30 cellular contexts compared by ENCODE assay signal in the genomic region with DNA sequence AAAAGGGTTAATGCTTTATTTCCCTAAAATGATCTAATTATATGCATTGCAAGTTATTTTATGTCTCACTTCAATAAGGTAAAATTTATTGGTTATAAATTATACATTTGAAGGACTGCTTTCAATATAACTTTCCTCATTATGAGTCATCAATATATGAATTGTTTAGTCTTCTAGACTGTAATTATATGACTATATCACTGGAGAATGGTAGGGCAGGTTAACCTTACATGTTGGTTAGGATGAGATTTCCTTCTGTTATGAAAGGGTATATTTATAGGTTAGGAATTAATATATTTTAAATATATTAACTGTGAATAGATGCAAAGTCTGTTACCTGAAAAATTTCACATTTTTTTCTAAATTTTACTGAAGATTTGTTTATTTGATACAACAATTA.
"Had no signal": no experiment of that assay in that cellular context is flagged by ENCODE, and none has a peak within 500 bp of the region (broad histone marks: within the 10 kb centered on the region; RNA-seq: fewer than 3 reads in every experiment).

No MANE protein-coding gene starts in this region.

- H3K27me3 Mint-ChIP-seq: naive thymus-derived CD8-positive, alpha-beta T cell; stimulated activated naive B cell treated with anti-CD40 and anti-IgM and Interleukin-4, amounts not matched to agents 10 μg/mL and 1 μg/mL and 100 μg/mL, for 72 hours had no signal

- H3K4me3 Mint-ChIP-seq: naive thymus-derived CD8-positive, alpha-beta T cell; nephron; neural crest cell; stimulated activated naive B cell treated with anti-CD40 and anti-IgM and Interleukin-4, amounts not matched to agents 10 μg/mL and 1 μg/mL and 100 μg/mL, for 72 hours had no signal

- FAIRE-seq: urothelium cell line had no signal

- H3K9me3 ChIP-seq: left lung, lower lobe of right lung, pancreas, prostate gland, stomach, testis, thyroid gland, transverse colon, upper lobe of right lung had no signal

- H3K4me1 Mint-ChIP-seq: naive thymus-derived CD8-positive, alpha-beta T cell; neural crest cell; stimulated activated naive B cell treated with anti-CD40 and anti-IgM and Interleukin-4, amounts not matched to agents 10 μg/mL and 1 μg/mL and 100 μg/mL, for 72 hours had no signal

- DNase-seq: hippocampal formation; kidney; left colon; left lung; lower lobe of right lung; mammary epithelial cell; mesenchymal stem cell; naive thymus-derived CD8-positive, alpha-beta T cell; nucleus accumbens; pancreas; posterior cingulate gyrus; retina; right cardiac atrium; stimulated activated CD4-positive, alpha-beta T cell treated with anti-CD3 and anti-CD28 coated beads, Interleukin-12 subunit alpha, Interleukin-12 subunit beta, amount 100 ng/mL, for 4 hours; stimulated activated CD4-positive, alpha-beta T cell treated with anti-CD3 and anti-CD28 coated beads, Interleukin-15, amount 100 ng/mL, for 24 hours; stimulated activated CD4-positive, alpha-beta T cell treated with anti-CD3 and anti-CD28 coated beads, Interleukin-2, amount 100 ng/mL, for 24 hours; stimulated activated CD4-positive, alpha-beta T cell treated with anti-CD3 and anti-CD28 coated beads, Interleukin-4, amount 100 ng/mL, for 1 hour; stimulated activated naive B cell treated with anti-CD40 and anti-IgM and Interleukin-4, amounts not matched to agents 10 μg/mL and 1 μg/mL and 100 μg/mL, for 72 hours; stimulated activated naive CD8-positive, alpha-beta T cell treated with anti-CD3 and anti-CD28 coated beads, Interleukin-15, Interleukin-2, amounts not matched to agents 100 U/mL and 50 U/mL, for 24 hours; stomach; testis; thyroid gland; transverse colon; upper lobe of right lung had no signal

- H3K4me3 ChIP-seq: left lung, lower lobe of right lung, pancreas, prostate gland, skin epidermis, stomach, testis, thyroid gland, transverse colon, upper lobe of right lung had no signal

- H3K36me3 Mint-ChIP-seq: stimulated activated naive B cell treated with anti-CD40 and anti-IgM and Interleukin-4, amounts not matched to agents 10 μg/mL and 1 μg/mL and 100 μg/mL, for 72 hours had no signal

- H3K27ac Mint-ChIP-seq: naive thymus-derived CD8-positive, alpha-beta T cell; nephron; stimulated activated naive B cell treated with anti-CD40 and anti-IgM and Interleukin-4, amounts not matched to agents 10 μg/mL and 1 μg/mL and 100 μg/mL, for 72 hours had no signal

- H3K27ac ChIP-seq: left lung, lower lobe of right lung, pancreas, prostate gland, skin epidermis, stomach, testis, thyroid gland, transverse colon, upper lobe of right lung had no signal

- ATAC-seq: left colon; left lung; lower lobe of right lung; naive thymus-derived CD8-positive, alpha-beta T cell; pancreas; right cardiac atrium; sciatic nerve; stimulated activated naive B cell treated with anti-CD40 and anti-IgM and Interleukin-4, amounts not matched to agents 10 μg/mL and 1 μg/mL and 100 μg/mL, for 72 hours; stimulated activated naive CD8-positive, alpha-beta T cell treated with anti-CD3 and anti-CD28 coated beads, Interleukin-15, Interleukin-2, amounts not matched to agents 100 U/mL and 50 U/mL, for 24 hours; upper lobe of right lung had no signal

- H3K27me3 ChIP-seq: left lung, pancreas, stomach, testis, thyroid gland, transverse colon, upper lobe of right lung had no signal

- H3K36me3 ChIP-seq: left lung, lower lobe of right lung, pancreas, prostate gland, stomach, thyroid gland, transverse colon, upper lobe of right lung had no signal

- H3K4me1 ChIP-seq: left lung, lower lobe of right lung, pancreas, prostate gland, testis, thyroid gland, transverse colon, upper lobe of right lung had no signal
